Comparison of ENCODE assay signal across 1 cellular context in genomic region chr13:29808264-29808663, GRCh38.
TF ChIP-seq lines count a peak whose summit lies in the region.

No MANE protein-coding gene starts in this region.

TF ChIP-seq in HepG2, 621 proteins besides CTCF, POLR2A, EP300 and RAD21 (continued from another document):
- TF ChIP-seq ZNF574 (CRISPR knock-in tag; IDR thresholded peaks at IDR 0.05) (no peak), TBX3 (IDR thresholded peaks at IDR 0.05; ENCODE audit: borderline replicate concordance) (no peak)
